Comparison of ENCODE assay signal across 10 cellular contexts in genomic region chr6:163745566-163746400, GRCh38.
DNase-seq lines count a peak whose midpoint lies in the region; ATAC-seq, FAIRE-seq and TF ChIP-seq lines count a peak whose summit lies in the region.
"Had no signal": no experiment of that assay in that cellular context is flagged by ENCODE, and none has a peak within 500 bp of the region (broad histone marks: within the 10 kb centered on the region; RNA-seq: fewer than 3 reads in every experiment).

No MANE protein-coding gene starts in this region.

- H3K4me1 Mint-ChIP-seq in type B pancreatic cell (ENCODE audit: unreplicated experiment) = peaks cover 16% of the 10 kb centered on the region

- peak; percentile 73 for FAIRE-seq in bronchial epithelial cell (lab: Jason Lieb, UNC)

- no peaks in the 10 kb centered on the region for H3K9me3 Mint-ChIP-seq in type B pancreatic cell

- peak overlapping the region; percentile 31 for H3K27ac ChIP-seq in HUES48 (ENCODE audit: low read depth, low read length)
- no peak overlapping the region for H3K27ac ChIP-seq in ovary

- H3K9ac ChIP-seq in HUES48 (ENCODE audit: low read depth, low read length) = no peak overlapping the region

- H3K4me3 ChIP-seq in HUES48 (ENCODE audit: low read depth, low read length) = no peak overlapping the region
- H3K4me3 ChIP-seq in bronchial epithelial cell (ENCODE audit: low read depth, low read length) = no peak overlapping the region
- H3K4me3 ChIP-seq in ovary = no peak overlapping the region

- H3K9me3 ChIP-seq in HUES48 (ENCODE audit: control insufficient read depth, insufficient read depth, low read length) (no peaks in the 10 kb centered on the region), ovary (no peaks in the 10 kb centered on the region)

- DNase-seq in bronchial epithelial cell (ENCODE audit: low read depth) (peak; percentile 95), iPS-NIHi7 (ENCODE audit: extremely low spot score) (peak; percentile 79), type B pancreatic cell (ENCODE audit: extremely low spot score, unreplicated experiment) (no peak), NCI-H1417 (lab: John Stamatoyannopoulos, UW) (no peak), ovary (no peak)
- DNase-seq: activated CD4-positive, CD25-positive, alpha-beta regulatory T cell; central memory CD4-positive, alpha-beta T cell had no signal

- WGBS in ovary, 3 donors = 51 to 56% (median 55%) methylated on average over 9 of the region's 9 CpGs

- TF ChIP-seq POLR2A in ovary (IDR thresholded peaks at IDR 0.05) = no peak

- TF ChIP-seq CTCF in bronchial epithelial cell (IDR thresholded peaks at IDR 0.05; ENCODE audit: insufficient read depth, low read length, severe bottlenecking) (no peak), type B pancreatic cell (conservative IDR thresholded peaks at IDR 0.05) (no peak), ovary (IDR thresholded peaks at IDR 0.05) (no peak)

- ATAC-seq in HG02798 (IDR thresholded peaks at IDR 0.05; ENCODE audit: poor library complexity, unreplicated experiment) (no peak), HG03342 (IDR thresholded peaks at IDR 0.05; ENCODE audit: unreplicated experiment) (no peak)

- H3K27me3 Mint-ChIP-seq in type B pancreatic cell = no peaks in the 10 kb centered on the region

- H3K36me3 ChIP-seq in HUES48 (ENCODE audit: control insufficient read depth, insufficient read depth, low read length) = no peaks in the 10 kb centered on the region
- no peaks in the 10 kb centered on the region for H3K36me3 ChIP-seq in bronchial epithelial cell (ENCODE audit: control insufficient read depth, insufficient read depth, low read length)
- no peaks in the 10 kb centered on the region for H3K36me3 ChIP-seq in ovary

- H3K27me3 ChIP-seq in HUES48 (ENCODE audit: control insufficient read depth, insufficient read depth, low read length) = no peaks in the 10 kb centered on the region
- H3K27me3 ChIP-seq in bronchial epithelial cell (ENCODE audit: control insufficient read depth, insufficient read depth, low read length) = no peaks in the 10 kb centered on the region
- no peaks in the 10 kb centered on the region for H3K27me3 ChIP-seq in ovary

- H3K4me1 ChIP-seq in HUES48 (ENCODE audit: control insufficient read depth, insufficient read depth, low read length) (0 out of 2 replicates have a peak, but pooled peaks cover 8% of the 10 kb centered on the region), ovary (ENCODE audit: insufficient read depth) (no peaks in the 10 kb centered on the region)

- peak overlapping the region; percentile 0 for H3K4me3 Mint-ChIP-seq in type B pancreatic cell

- intact Hi-C loops in ovary (cut with DNase I) = no loop called here

- no peaks in the 10 kb centered on the region for H3K36me3 Mint-ChIP-seq in type B pancreatic cell

- H3K27ac Mint-ChIP-seq in type B pancreatic cell = peak overlapping the region; percentile 30

- no peak for TF ChIP-seq EP300 in ovary (IDR thresholded peaks at IDR 0.05)

Comparison
In these comparisons a context has a peak if more than half of its experiments do, and no peak if none do; other contexts are left out.
1. DNase-seq: peak in bronchial epithelial cell (single experiment) and iPS-NIHi7 (single experiment); none in type B pancreatic cell (single experiment), NCI-H1417 (0 of 3) and ovary (0 of 5).